Comparison of ENCODE assay signal across 8 cellular contexts in genomic region chr20:59455392-59456341, GRCh38.
DNase-seq lines count a peak whose midpoint lies in the region; ATAC-seq, FAIRE-seq and TF ChIP-seq lines count a peak whose summit lies in the region.

No MANE protein-coding gene starts in this region.

- H2AFZ ChIP-seq in IMR-90 (replicated peaks; ENCODE audit: low read length, poor library complexity) (no peak overlapping the region), keratinocyte (ENCODE audit: control insufficient read depth, low read length) (no peak overlapping the region)

- TF ChIP-seq POLR2A in IMR-90 (IDR thresholded peaks at IDR 0.05; ENCODE audit: low read depth, low read length) = no peak

- H4K20me1 ChIP-seq in IMR-90 (ENCODE audit: insufficient read depth, low read length) (no peaks in the 10 kb centered on the region), keratinocyte (ENCODE audit: control insufficient read depth, extremely low read depth, insufficient read depth, low read length) (no peaks in the 10 kb centered on the region)

- H3K27ac ChIP-seq in CD4-positive, alpha-beta T cell (ENCODE audit: low read depth, low read length) = no peak overlapping the region
- no peak overlapping the region for H3K27ac ChIP-seq in IMR-90 (ENCODE audit: insufficient read depth, low read length)
- H3K27ac ChIP-seq in keratinocyte (ENCODE audit: control insufficient read depth, insufficient read depth, low read length) = no peak overlapping the region

- no peak for ATAC-seq in CD4-positive, alpha-beta T cell (ENCODE audit: poor library complexity)
- peak; percentile 21; the same call in 1 of the 2 replicates for ATAC-seq in IMR-90 (ENCODE audit: low read depth)
- ATAC-seq in GM21367 (IDR thresholded peaks at IDR 0.05; ENCODE audit: unreplicated experiment) = no peak
- ATAC-seq in HG03025 (IDR thresholded peaks at IDR 0.05; ENCODE audit: low FRiP score, unreplicated experiment) = no peak

- H3K27me3 ChIP-seq in CD4-positive, alpha-beta T cell (ENCODE audit: control insufficient read depth, insufficient read depth, low read length) = no peaks in the 10 kb centered on the region
- H3K27me3 ChIP-seq in IMR-90 (ENCODE audit: control insufficient read depth, insufficient read depth, low read length) (no peaks in the 10 kb centered on the region), keratinocyte (ENCODE audit: control insufficient read depth, extremely low read depth, insufficient read depth, low read length) (peaks cover 8% of the 10 kb centered on the region)

- H2AK5ac ChIP-seq in IMR-90 (ENCODE audit: low read depth, low read length) = no peak overlapping the region

- H3K14ac ChIP-seq in IMR-90 (replicated peaks; ENCODE audit: low read depth, low read length) = no peak overlapping the region

- intact Hi-C loops in CD4-positive, alpha-beta T cell (cut with DNase I, micrococcal nuclease) = no loop called here
- intact Hi-C loops in IMR-90 (cut with micrococcal nuclease) = loop anchor here (1.0 kb wide), 1 partner anchor 585 kb away; no protein-coding TSS in a partner anchor

- H3K36me3 ChIP-seq in IMR-90 (ENCODE audit: control insufficient read depth, insufficient read depth, low read length) (no peaks in the 10 kb centered on the region), keratinocyte (ENCODE audit: control insufficient read depth in 2 of 2, extremely low read depth in 1 of 2, insufficient read depth in 2 of 2, low read length in 2 of 2) (no peaks in the 10 kb centered on the region)

- no peak overlapping the region for H2AK9ac ChIP-seq in IMR-90 (replicated peaks; ENCODE audit: low read depth, low read length, poor library complexity)

- dilution Hi-C loops in IMR-90 (cut with HindIII; ENCODE audit: low sequenced_read_pairs, unreplicated experiment) = no loop called here
- dilution Hi-C loops in keratinocyte (cut with MboI; ENCODE audit: extremely low pct_ligation_motif_present, low sequenced_read_pairs) = no loop called here

- no peaks in the 10 kb centered on the region for H3K36me3 Mint-ChIP-seq in CD4-positive, alpha-beta T cell (ENCODE audit: low read depth)
- H3K36me3 Mint-ChIP-seq in type B pancreatic cell = no peaks in the 10 kb centered on the region

- WGBS in IMR-90 (ENCODE audit: extremely low coverage in 2 of 2, insufficient read length in 1 of 2), 2 experiments = 29% methylated on average over 4 of the region's 8 CpGs; no CpG with 5 or more reads in 1 of the 2 experiments

- H3K4me2 ChIP-seq in IMR-90 (ENCODE audit: low read depth, low read length) (no peak overlapping the region), keratinocyte (ENCODE audit: control insufficient read depth, extremely low read depth, insufficient read depth, low read depth, low read length) (no peak overlapping the region)

- H3K4me1 ChIP-seq in IMR-90 (ENCODE audit: control insufficient read depth, insufficient read depth, low read length) (no peaks in the 10 kb centered on the region), keratinocyte (ENCODE audit: control insufficient read depth, extremely low read depth, insufficient read depth, low read length) (no peaks in the 10 kb centered on the region)

- H3K9me3 Mint-ChIP-seq in CD4-positive, alpha-beta T cell = no peaks in the 10 kb centered on the region
- no peaks in the 10 kb centered on the region for H3K9me3 Mint-ChIP-seq in type B pancreatic cell

- no peaks in the 10 kb centered on the region for H3K79me1 ChIP-seq in IMR-90 (ENCODE audit: low read depth in 1 of 2, low read length in 2 of 2)

- BruUV-seq in IMR-90 (replicated peaks; lab: Mats Ljungman, UMichigan) = no TSS peak

- no peaks in the 10 kb centered on the region for H3K9me3 ChIP-seq in CD4-positive, alpha-beta T cell (ENCODE audit: control insufficient read depth, low read length)
- H3K9me3 ChIP-seq in IMR-90 (ENCODE audit: control insufficient read depth, insufficient read depth, low read length) (no peaks in the 10 kb centered on the region), keratinocyte (ENCODE audit: control insufficient read depth, low read depth, low read length) (no peaks in the 10 kb centered on the region)

- H2BK5ac ChIP-seq in IMR-90 (ENCODE audit: low read depth, low read length, poor library complexity, severe bottlenecking) = no peak overlapping the region

- H3K9me1 ChIP-seq in IMR-90 (ENCODE audit: insufficient read depth, low read length) (no peaks in the 10 kb centered on the region), keratinocyte (ENCODE audit: control insufficient read depth, extremely low read depth, insufficient read depth, low read length) (no peaks in the 10 kb centered on the region)

- H3K4me3 ChIP-seq in IMR-90 (ENCODE audit: insufficient read depth, low read depth, low read length) (no peak overlapping the region), astrocyte of the spinal cord (ENCODE audit: low read depth, low read length) (no peak overlapping the region), keratinocyte (ENCODE audit: control insufficient read depth in 2 of 3, extremely low read depth in 1 of 3, insufficient read depth in 2 of 3, low read depth in 1 of 3, low read length in 3 of 3) (no peak overlapping the region)

- no peak overlapping the region for H4K91ac ChIP-seq in IMR-90 (ENCODE audit: insufficient read depth, low read depth, low read length)

- in situ Hi-C loops in IMR-90 (cut with MboI; ENCODE audit: low sequenced_read_pairs) = no loop called here
- in situ Hi-C loops in astrocyte of the spinal cord (cut with HindIII; ENCODE audit: low sequenced_read_pairs) = no loop called here

- H4K5ac ChIP-seq in IMR-90 (ENCODE audit: low read depth, low read length) = no peak overlapping the region

- H3K18ac ChIP-seq in IMR-90 (ENCODE audit: low read depth, low read length) = no peak overlapping the region

- no peaks in the 10 kb centered on the region for H3K4me1 Mint-ChIP-seq in CD4-positive, alpha-beta T cell (ENCODE audit: low read depth)
- H3K4me1 Mint-ChIP-seq in type B pancreatic cell (ENCODE audit: unreplicated experiment) = peaks cover 38% of the 10 kb centered on the region

- H3K27ac Mint-ChIP-seq in CD4-positive, alpha-beta T cell = no peak overlapping the region
- no peak overlapping the region for H3K27ac Mint-ChIP-seq in type B pancreatic cell

- H3K23ac ChIP-seq in IMR-90 (ENCODE audit: low read depth, low read length) = no peak overlapping the region

- H3K56ac ChIP-seq in IMR-90 (ENCODE audit: extremely low read depth, insufficient read depth, low read length) = no peak overlapping the region

- POLR2A ChIA-PET in CD4-positive, alpha-beta T cell (lab: Charles Lee) = no interaction called here
- POLR2A ChIA-PET in IMR-90 (lab: Charles Lee; ENCODE audit: unreplicated experiment) = no interaction called here

- peaks cover 30% of the 10 kb centered on the region for H3K27me3 Mint-ChIP-seq in CD4-positive, alpha-beta T cell
- H3K27me3 Mint-ChIP-seq in type B pancreatic cell = peaks cover 12% of the 10 kb centered on the region

- no peak for DNase-seq in CD4-positive, alpha-beta T cell
- DNase-seq in IMR-90 (peak; percentile 10), astrocyte of the spinal cord (ENCODE audit: low read depth, low spot score) (no peak), keratinocyte (ENCODE audit: low read depth, low spot score) (no peak), type B pancreatic cell (ENCODE audit: extremely low spot score, unreplicated experiment) (no peak)
- no peak for DNase-seq in activated effector memory CD4-positive, alpha-beta T cell treated with Interleukin-2 at 50 U/mL for 16 hours

- TF ChIP-seq RAD21 in IMR-90 (IDR thresholded peaks at IDR 0.05; ENCODE audit: low read length) = peak; percentile 62

- CTCF ChIA-PET in CD4-positive, alpha-beta T cell (lab: Charles Lee) = interaction anchor here (0.6 to 0.9 kb wide), 5 partner anchors 18 to 976 kb away, joined by 3 read pairs; no protein-coding TSS in a partner anchor
- CTCF ChIA-PET in IMR-90 (lab: Yijun Ruan, JAX) = interaction anchor here (0.6 to 2.0 kb wide), 5 partner anchors 9 to 1825 kb away, joined by 3 to 7 read pairs (median 3); no protein-coding TSS in a partner anchor

- FAIRE-seq in keratinocyte (lab: Jason Lieb, UNC) = no peak

- no peak overlapping the region for H3K9ac ChIP-seq in IMR-90 (ENCODE audit: low read depth, low read length)
- H3K9ac ChIP-seq in keratinocyte (ENCODE audit: control insufficient read depth, extremely low read depth, insufficient read depth, low read length) = no peak overlapping the region

- no peak overlapping the region for H3K4me3 Mint-ChIP-seq in CD4-positive, alpha-beta T cell
- H3K4me3 Mint-ChIP-seq in type B pancreatic cell = no peak overlapping the region

- H3K79me2 ChIP-seq in keratinocyte (ENCODE audit: control insufficient read depth, insufficient read depth, low read length) = no peaks in the 10 kb centered on the region

- no peak overlapping the region for H2BK20ac ChIP-seq in IMR-90 (ENCODE audit: low read depth, low read length)

- H2BK120ac ChIP-seq in IMR-90 (ENCODE audit: low read depth, low read length) = no peak overlapping the region

- no peak overlapping the region for H3K4ac ChIP-seq in IMR-90 (ENCODE audit: low read depth, low read length)

- peak; percentile 59 for TF ChIP-seq CTCF in CD4-positive, alpha-beta T cell (IDR thresholded peaks at IDR 0.05)
- TF ChIP-seq CTCF in IMR-90 (conservative IDR thresholded peaks at IDR 0.05; ENCODE audit: low read depth, low read length) (peak; percentile 55), astrocyte of the spinal cord (IDR thresholded peaks at IDR 0.05; ENCODE audit: low read depth, low read length) (peak; percentile 38), keratinocyte (optimal IDR thresholded peaks at IDR 0.05 in 1 of 3, IDR thresholded peaks at IDR 0.05 in 1 of 3, conservative IDR thresholded peaks at IDR 0.05 in 1 of 3; ENCODE audit: extremely low read depth in 1 of 3, insufficient read depth in 2 of 3, low read length in 3 of 3) (peak; percentile 51 to 55 (median 54)), type B pancreatic cell (conservative IDR thresholded peaks at IDR 0.05) (peak; percentile 87)

- no peak overlapping the region for H2BK15ac ChIP-seq in IMR-90 (ENCODE audit: low read depth, low read length)

- no peak overlapping the region for H4K8ac ChIP-seq in IMR-90 (ENCODE audit: low read depth in 2 of 2, low read length in 2 of 2)

TF ChIP-seq in IMR-90, 13 proteins besides CTCF, POLR2A, EP300 and RAD21:
- TF ChIP-seq RCOR1 (IDR thresholded peaks at IDR 0.05; ENCODE audit: insufficient replicate concordance, low read length) = no peak
- peak; percentile 21; the same call in 1 of the 2 replicates for TF ChIP-seq SMC3 (IDR thresholded peaks at IDR 0.05; ENCODE audit: low read depth, low read length)
